38 cellular contexts compared by ENCODE assay signal in genomic region chr15:61726166-61726565, GRCh38.
"Had no signal": no experiment of that assay in that cellular context is flagged by ENCODE, and none has a peak within 500 bp of the region (broad histone marks: within the 10 kb centered on the region; RNA-seq: fewer than 3 reads in every experiment).

No MANE protein-coding gene starts in this region.

- H3K27ac ChIP-seq: adrenal gland, ascending aorta, body of pancreas, brain microvascular endothelial cell, breast epithelium, cardiac muscle cell had no signal

- H3K4me3 ChIP-seq: adrenal gland, ascending aorta, body of pancreas, breast epithelium, cardiac muscle cell had no signal

- H3K4me1 Mint-ChIP-seq: activated naive CD4-positive, alpha-beta T cell treated with anti-CD3 and anti-CD28 coated beads, Interleukin-2, amount 10 ng/mL, durations not matched to agents 7 days and 5 days; activated naive CD4-positive, alpha-beta T cell treated with anti-CD3 and anti-CD28 coated beads, Interleukin-2, amount 50 U/mL, for 24 hours; activated naive CD8-positive, alpha-beta T cell treated with anti-CD3 and anti-CD28 coated beads for 36 hours; activated naive CD8-positive, alpha-beta T cell treated with anti-CD3 and anti-CD28 coated beads, Interleukin-2, amount 50 U/mL, for 24 hours; activated T-helper 17 cell treated with anti-CD3 and anti-CD28 coated beads, Interleukin-2, amount 50 U/mL, for 72 hours; central memory CD8-positive, alpha-beta T cell had no signal

- H3K4me1 ChIP-seq: adrenal gland, ascending aorta, body of pancreas, breast epithelium had no signal

- H3K36me3 ChIP-seq: adrenal gland, ascending aorta, brain microvascular endothelial cell, breast epithelium, cardiac muscle cell had no signal

- H3K4me3 Mint-ChIP-seq: activated naive CD4-positive, alpha-beta T cell treated with anti-CD3 and anti-CD28 coated beads for 36 hours; activated naive CD4-positive, alpha-beta T cell treated with anti-CD3 and anti-CD28 coated beads, Interleukin-2, amount 10 ng/mL, durations not matched to agents 7 days and 5 days; activated naive CD4-positive, alpha-beta T cell treated with anti-CD3 and anti-CD28 coated beads, Interleukin-2, amount 50 U/mL, for 24 hours; activated naive CD8-positive, alpha-beta T cell; activated naive CD8-positive, alpha-beta T cell treated with anti-CD3 and anti-CD28 coated beads for 36 hours; activated naive CD8-positive, alpha-beta T cell treated with anti-CD3 and anti-CD28 coated beads, Interleukin-2, amount 10 ng/mL, durations not matched to agents 7 days and 5 days; activated naive CD8-positive, alpha-beta T cell treated with anti-CD3 and anti-CD28 coated beads, Interleukin-2, amount 50 U/mL, for 24 hours; activated T-cell treated with anti-CD3 and anti-CD28 coated beads, Interleukin-2, amount 50 U/mL, for 24 hours; activated T-cell treated with anti-CD3 and anti-CD28 coated beads, Interleukin-2, amount 50 U/mL, for 4 hours; activated T-cell treated with anti-CD3 and anti-CD28 coated beads, Interleukin-2, amount 50 U/mL, for 72 hours; activated T-helper 1 cell treated with anti-CD3 and anti-CD28 coated beads, Interleukin-12 subunit alpha, Interleukin-12 subunit beta, Interleukin-2, Interleukin-4 antibody, amounts not matched to agents 30 ng/mL and 10 ng/mL and 1 ng/mL, durations not matched to agents 14 hours and 24 hours and 36 hours; activated T-helper 17 cell treated with anti-CD3 and anti-CD28 coated beads, Interleukin-2, amount 50 U/mL, for 72 hours; brain; central memory CD8-positive, alpha-beta T cell had no signal

- H3K9me3 ChIP-seq: adrenal gland, ascending aorta, body of pancreas, breast epithelium had no signal

- H3K36me3 Mint-ChIP-seq: activated naive CD4-positive, alpha-beta T cell treated with anti-CD3 and anti-CD28 coated beads, Interleukin-2, amount 10 ng/mL, durations not matched to agents 7 days and 5 days; activated naive CD4-positive, alpha-beta T cell treated with anti-CD3 and anti-CD28 coated beads, Interleukin-2, amount 50 U/mL, for 24 hours; activated naive CD4-positive, alpha-beta T cell treated with anti-CD3 and anti-CD28 coated beads, Interleukin-2, amount 50 U/mL, for 72 hours; activated naive CD8-positive, alpha-beta T cell; activated naive CD8-positive, alpha-beta T cell treated with anti-CD3 and anti-CD28 coated beads for 36 hours; activated naive CD8-positive, alpha-beta T cell treated with anti-CD3 and anti-CD28 coated beads, Interleukin-2, amount 10 ng/mL, durations not matched to agents 7 days and 5 days; brain had no signal

- DNase-seq: activated effector memory CD4-positive, alpha-beta T cell treated with anti-CD3 and anti-CD28 coated beads, Interleukin-2, amount 50 U/mL, for 16 hours; activated effector memory CD4-positive, alpha-beta T cell treated with Interleukin-2 at 50 U/mL for 16 hours; activated gamma-delta T cell; activated gamma-delta T cell treated with Interleukin-2 at 50 U/mL for 16 hours; activated naive CD4-positive, alpha-beta T cell; activated naive CD4-positive, alpha-beta T cell treated with anti-CD3 and anti-CD28 coated beads for 36 hours; activated naive CD4-positive, alpha-beta T cell treated with anti-CD3 and anti-CD28 coated beads, Interleukin-2, amount 10 ng/mL, durations not matched to agents 7 days and 5 days; activated naive CD4-positive, alpha-beta T cell treated with anti-CD3 and anti-CD28 coated beads, Interleukin-2, amount 50 U/mL, for 16 hours; activated naive CD4-positive, alpha-beta T cell treated with Interleukin-2 at 50 U/mL for 16 hours; activated naive CD8-positive, alpha-beta T cell treated with anti-CD3 and anti-CD28 coated beads for 36 hours; activated naive CD8-positive, alpha-beta T cell treated with anti-CD3 and anti-CD28 coated beads, Interleukin-2, amount 10 ng/mL, durations not matched to agents 7 days and 5 days; activated naive CD8-positive, alpha-beta T cell treated with anti-CD3 and anti-CD28 coated beads, Interleukin-2, amount 50 U/mL, for 24 hours; activated T-cell treated with anti-CD3 and anti-CD28 coated beads, Interleukin-2, amount 50 U/mL, for 1 hour; activated T-cell treated with anti-CD3 and anti-CD28 coated beads, Interleukin-2, amount 50 U/mL, for 24 hours; activated T-cell treated with anti-CD3 and anti-CD28 coated beads, Interleukin-2, amount 50 U/mL, for 4 hours; activated T-cell treated with anti-CD3 and anti-CD28 coated beads, Interleukin-2, amount 50 U/mL, for 48 hours; activated T-cell treated with anti-CD3 and anti-CD28 coated beads, Interleukin-2, amount 50 U/mL, for 72 hours; adrenal gland; amniotic stem cell; amygdala; anterior cingulate cortex; aorta; body of pancreas; brain microvascular endothelial cell; caudate nucleus; central memory CD4-positive, alpha-beta T cell; cerebellar nuclear complex had no signal

- H3K9me3 Mint-ChIP-seq: activated naive CD4-positive, alpha-beta T cell treated with anti-CD3 and anti-CD28 coated beads for 36 hours; activated naive CD4-positive, alpha-beta T cell treated with anti-CD3 and anti-CD28 coated beads, Interleukin-2, amount 10 ng/mL, durations not matched to agents 7 days and 5 days; activated naive CD4-positive, alpha-beta T cell treated with anti-CD3 and anti-CD28 coated beads, Interleukin-2, amount 50 U/mL, for 24 hours; activated naive CD4-positive, alpha-beta T cell treated with anti-CD3 and anti-CD28 coated beads, Interleukin-2, amount 50 U/mL, for 72 hours; activated naive CD8-positive, alpha-beta T cell treated with anti-CD3 and anti-CD28 coated beads for 36 hours; activated naive CD8-positive, alpha-beta T cell treated with anti-CD3 and anti-CD28 coated beads, Interleukin-2, amount 10 ng/mL, durations not matched to agents 7 days and 5 days; activated naive CD8-positive, alpha-beta T cell treated with anti-CD3 and anti-CD28 coated beads, Interleukin-2, amount 50 U/mL, for 24 hours; activated T-cell treated with anti-CD3 and anti-CD28 coated beads, Interleukin-2, amount 50 U/mL, for 24 hours; activated T-cell treated with anti-CD3 and anti-CD28 coated beads, Interleukin-2, amount 50 U/mL, for 4 hours; activated T-cell treated with anti-CD3 and anti-CD28 coated beads, Interleukin-2, amount 50 U/mL, for 72 hours; activated T-helper 1 cell treated with anti-CD3 and anti-CD28 coated beads, Interleukin-12 subunit alpha, Interleukin-12 subunit beta, Interleukin-2, Interleukin-4 antibody, amounts not matched to agents 30 ng/mL and 10 ng/mL and 1 ng/mL, durations not matched to agents 14 hours and 24 hours and 36 hours; activated T-helper 17 cell treated with anti-CD3 and anti-CD28 coated beads, Interleukin-2, amount 50 U/mL, for 72 hours; activated T-helper 2 cell treated with anti-CD3 and anti-CD28 coated beads, Interferon-gamma antibody, Interleukin-2, Interleukin-4, amounts not matched to agents 10 μg/mL and 5 μg/mL and 100 μg/mL, durations not matched to agents 14 hours and 24 hours and 36 hours; brain; central memory CD8-positive, alpha-beta T cell had no signal

- H3K27me3 ChIP-seq: adrenal gland, ascending aorta, body of pancreas, brain microvascular endothelial cell, breast epithelium had no signal

- H3K27ac Mint-ChIP-seq: activated naive CD4-positive, alpha-beta T cell treated with anti-CD3 and anti-CD28 coated beads for 36 hours; activated naive CD4-positive, alpha-beta T cell treated with anti-CD3 and anti-CD28 coated beads, Interleukin-2, amount 10 ng/mL, durations not matched to agents 7 days and 5 days; activated naive CD4-positive, alpha-beta T cell treated with anti-CD3 and anti-CD28 coated beads, Interleukin-2, amount 50 U/mL, for 24 hours; activated naive CD4-positive, alpha-beta T cell treated with anti-CD3 and anti-CD28 coated beads, Interleukin-2, amount 50 U/mL, for 72 hours; activated naive CD8-positive, alpha-beta T cell; activated naive CD8-positive, alpha-beta T cell treated with anti-CD3 and anti-CD28 coated beads for 36 hours; activated naive CD8-positive, alpha-beta T cell treated with anti-CD3 and anti-CD28 coated beads, Interleukin-2, amount 10 ng/mL, durations not matched to agents 7 days and 5 days; activated naive CD8-positive, alpha-beta T cell treated with anti-CD3 and anti-CD28 coated beads, Interleukin-2, amount 50 U/mL, for 24 hours; activated T-cell treated with anti-CD3 and anti-CD28 coated beads, Interleukin-2, amount 50 U/mL, for 24 hours; activated T-cell treated with anti-CD3 and anti-CD28 coated beads, Interleukin-2, amount 50 U/mL, for 72 hours; activated T-helper 1 cell treated with anti-CD3 and anti-CD28 coated beads, Interleukin-12 subunit alpha, Interleukin-12 subunit beta, Interleukin-2, Interleukin-4 antibody, amounts not matched to agents 30 ng/mL and 10 ng/mL and 1 ng/mL, durations not matched to agents 14 hours and 24 hours and 36 hours; activated T-helper 17 cell treated with anti-CD3 and anti-CD28 coated beads, Interleukin-2, amount 50 U/mL, for 72 hours; activated T-helper 2 cell treated with anti-CD3 and anti-CD28 coated beads, Interferon-gamma antibody, Interleukin-2, Interleukin-4, amounts not matched to agents 10 μg/mL and 5 μg/mL and 100 μg/mL, durations not matched to agents 14 hours and 24 hours and 36 hours had no signal
